In genomic region chr22:36339171-36340065, GRCh38 we compare ENCODE assay signal across 8 cellular contexts. TPM values are rescaled to one million over a fixed set of nuclear protein-coding genes. Genes with fewer than 3 reads are reported as not detected.
DNase-seq lines count a peak whose midpoint lies in the region; ATAC-seq and TF ChIP-seq lines count a peak whose summit lies in the region.

No MANE protein-coding gene starts in this region.

- TF ChIP-seq CTCF in body of pancreas (IDR thresholded peaks at IDR 0.05) (no peak), GM13976 (IDR thresholded peaks at IDR 0.05; ENCODE audit: borderline replicate concordance, control extremely low read depth, extremely low read depth, insufficient read depth, missing control alignments) (no peak)

- H3K4me1 ChIP-seq in body of pancreas (peaks cover 68% of the 10 kb centered on the region), mesodermal cell (ENCODE audit: control insufficient read depth, insufficient read depth, low read length, poor library complexity, severe bottlenecking) (peaks cover 91% of the 10 kb centered on the region), aorta (ENCODE audit: control insufficient read depth in 1 of 2, insufficient read depth in 2 of 2, low read length in 2 of 2) (peaks cover 3 to 5% of the 10 kb centered on the region in 2 donors)

- peaks cover 0 to 18% of the 10 kb centered on the region in 2 donors for H3K36me3 ChIP-seq in body of pancreas (replicated peaks in 1 of 2; ENCODE audit: insufficient read depth in 1 of 2, low read depth in 2 of 2)
- peaks cover 99% of the 10 kb centered on the region for H3K36me3 ChIP-seq in mesodermal cell (ENCODE audit: control insufficient read depth, insufficient read depth, low read length)
- peaks cover 0 to 13% of the 10 kb centered on the region in 2 donors for H3K36me3 ChIP-seq in aorta (ENCODE audit: control insufficient read depth in 1 of 2, insufficient read depth in 2 of 2, low read length in 1 of 2)

- H3K9me3 ChIP-seq in body of pancreas, result no peaks in the 10 kb centered on the region
- no peaks in the 10 kb centered on the region for H3K9me3 ChIP-seq in mesodermal cell (ENCODE audit: control insufficient read depth, low read length)
- H3K9me3 ChIP-seq in aorta (ENCODE audit: control insufficient read depth, low read length), result no peaks in the 10 kb centered on the region

- ATAC-seq in body of pancreas (no peak), aorta (ENCODE audit: low FRiP score) (no peak), GM21390 (IDR thresholded peaks at IDR 0.05; ENCODE audit: unreplicated experiment) (no peak)

- H3K4me3 ChIP-seq in body of pancreas, result no peak overlapping the region
- H3K4me3 ChIP-seq in mesodermal cell (ENCODE audit: extremely low read depth, insufficient read depth, low read length, poor library complexity, severe bottlenecking), result no peak overlapping the region
- no peak overlapping the region for H3K4me3 ChIP-seq in aorta (ENCODE audit: low read length in 2 of 2)

- TF ChIP-seq POLR2A in body of pancreas (IDR thresholded peaks at IDR 0.05), result no peak

- peak overlapping the region in 3 of 4 donors; percentile 4 to 94 (median 7) for H3K27ac ChIP-seq in body of pancreas
- H3K27ac ChIP-seq in mesodermal cell (ENCODE audit: low read depth, low read length, severe bottlenecking), result peak overlapping the region; percentile 84
- peak overlapping the region; percentile 63 to 80 for H3K27ac ChIP-seq in aorta (ENCODE audit: low read depth in 1 of 2, low read length in 2 of 2)

- in situ Hi-C loops in GM13976 (cut with MboI; ENCODE audit: low sequenced_read_pairs, unreplicated experiment), result no loop called here

- intact Hi-C loops in body of pancreas (cut with DNase I), result loop anchor here (5.0 kb wide), 1 partner anchor 43 kb away; no protein-coding TSS in a partner anchor
- intact Hi-C loops in aorta (cut with DNase I), result no loop called here

- 70 to 71% methylated on average over 6 of the region's 6 CpGs for WGBS in body of pancreas, 2 donors
- WGBS in mesodermal cell (ENCODE audit: insufficient coverage in 2 of 2), 2 experiments, result 87 to 98% methylated on average over 2 to 5 of the region's 6 CpGs
- WGBS in aorta, 2 donors, result 4 to 7% methylated on average over 6 of the region's 6 CpGs

- H3K27me3 ChIP-seq in body of pancreas (no peaks in the 10 kb centered on the region), aorta (ENCODE audit: control insufficient read depth in 1 of 2, insufficient read depth in 2 of 2, low read length in 1 of 2) (no peaks in the 10 kb centered on the region)

- peak; percentile 54 for DNase-seq in stimulated activated CD4-positive, alpha-beta T cell treated with anti-CD3 and anti-CD28 coated beads, Interleukin-4, amount 100 ng/mL, for 24 hours
- DNase-seq in stimulated activated CD4-positive, alpha-beta T cell treated with anti-CD3 and anti-CD28 coated beads, Interleukin-2, amount 100 ng/mL, for 48 hours, result no peak
- DNase-seq in body of pancreas (no peak), aorta (no peak), activated gamma-delta T cell (lab: John Stamatoyannopoulos, UW) (no peak), GM13976 (ENCODE audit: low spot score) (no peak)

RNA-seq across cellular contexts. Expression of gene MYH9, which starts 48.3 kb away (rescaled TPM):
- total RNA-seq in body of pancreas (100 to 1,000 TPM; 294 to 323 TPM), aorta (1,000 to 10,000 TPM; 1,564 to 1,890 TPM)
- polyA plus RNA-seq in mesodermal cell (2013, experiment 1 of 2), result 360 TPM
- polyA plus RNA-seq in mesodermal cell (2013, experiment 2 of 2), result 289 TPM
- polyA plus RNA-seq in aorta, result 100 to 1,000 TPM; 170 to 572 TPM

Comparison
In these comparisons a context has a peak if more than half of its experiments do, and no peak if none do; other contexts are left out.
1. H3K27ac ChIP-seq: peak in every context shown above with its lines; median percentile 84 in mesodermal cell; 72 in aorta; 7 in body of pancreas.
2. RNA of gene MYH9, which starts 48.3 kb away (total RNA-seq): 1,564 to 1,890 TPM in aorta; 294 to 323 TPM in body of pancreas; every median in the first group is over 4 times any median in the second.